Comparison of ENCODE assay signal across 1 cellular context in the genomic region with DNA sequence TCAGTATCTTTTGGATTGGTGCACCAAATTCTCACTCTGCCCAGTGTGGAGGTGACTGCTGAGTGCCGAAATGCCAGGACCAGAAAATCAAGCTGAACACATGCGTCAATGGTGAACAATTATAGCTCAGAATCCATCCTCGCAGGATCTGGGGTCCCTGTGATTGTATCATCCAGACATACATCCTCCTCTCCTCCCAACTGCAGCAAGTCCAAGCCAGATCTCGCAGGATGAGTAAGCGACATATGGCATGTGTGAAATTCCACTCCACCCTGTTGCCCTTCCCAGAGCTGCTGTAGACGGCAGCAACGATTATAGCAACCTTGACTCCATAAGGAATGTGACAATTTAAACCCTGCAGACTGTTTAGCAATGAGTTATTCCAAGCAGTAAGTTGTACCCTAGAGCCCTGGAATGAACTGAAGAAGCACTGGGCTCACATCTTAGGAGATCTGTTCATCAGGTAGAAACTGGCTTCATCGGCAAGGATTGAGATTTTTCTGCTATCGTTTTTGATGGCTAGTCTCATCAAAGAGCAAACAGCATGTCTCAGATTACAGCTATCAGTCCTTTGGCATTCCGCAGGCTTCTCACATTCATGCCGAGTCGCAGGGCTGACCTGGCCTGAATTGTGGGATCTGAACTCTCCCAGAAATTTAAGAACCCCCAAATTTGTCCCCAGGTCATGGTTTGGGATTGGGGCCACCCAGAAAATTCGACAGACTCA.
TF ChIP-seq lines count a peak whose summit lies in the region.

No MANE protein-coding gene starts in this region.

TF ChIP-seq in WTC11, 78 proteins besides CTCF, POLR2A, EP300 and RAD21 (continued from another document):
- TF ChIP-seq ZNF532 (CRISPR knock-in tag; IDR thresholded peaks at IDR 0.05; ENCODE audit: borderline replicate concordance), result no peak
- TF ChIP-seq FOXK1 (CRISPR knock-in tag; IDR thresholded peaks at IDR 0.05), result no peak
